8 cellular contexts compared by ENCODE assay signal in the genomic region with DNA sequence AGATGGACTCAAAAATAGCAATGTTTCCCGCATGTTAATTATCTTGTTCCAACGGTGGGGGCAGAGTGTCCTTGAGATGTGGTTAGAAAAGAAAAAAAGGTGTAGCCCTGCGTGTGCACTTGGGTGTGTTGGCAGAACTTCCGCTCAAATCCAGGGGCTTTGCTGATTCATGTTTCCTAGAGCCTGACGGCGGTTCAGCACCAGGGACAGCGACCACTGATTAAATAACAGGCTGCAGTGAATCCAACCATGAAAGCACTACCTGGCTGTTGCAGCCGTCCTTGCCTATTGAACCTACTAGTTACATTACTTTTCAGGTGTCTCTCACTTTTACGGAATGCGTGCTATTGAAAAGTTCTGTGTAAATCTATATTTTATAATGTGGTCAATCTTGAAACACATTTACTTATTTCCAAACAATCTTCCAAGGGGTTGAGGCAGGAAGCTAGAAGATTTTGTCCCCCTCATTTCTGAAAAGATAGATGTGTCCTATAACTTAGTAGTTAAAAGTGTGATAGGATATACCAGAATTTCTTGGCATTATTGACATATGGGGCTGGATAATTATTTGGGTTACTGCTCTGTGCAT.
A peak's percentile ranks its signal among the peaks of the same experiment; 100 is the strongest.
DNase-seq lines count a peak whose midpoint lies in the region; ATAC-seq lines count a peak whose summit lies in the region.

No MANE protein-coding gene starts in this region.

- peak; percentile 23 for DNase-seq in Ammon's horn (ENCODE audit: low spot score)
- DNase-seq in HT-29 (ENCODE audit: low spot score), result peak; percentile 72
- DNase-seq in activated CD4-positive, alpha-beta T cell treated with anti-CD3 and anti-CD28 coated beads, Interleukin-2, amount 50 U/mL, for 1 hour, result peak; percentile 7
- peak; percentile 78 for DNase-seq in left ventricle myocardium superior
- peak; percentile 1 for DNase-seq in stromal cell of bone marrow (ENCODE audit: low read depth)
- DNase-seq in D341Med (ENCODE audit: low spot score), result no peak
- no peak for DNase-seq in activated effector memory CD4-positive, alpha-beta T cell treated with anti-CD3 and anti-CD28 coated beads, Interleukin-2, amount 50 U/mL, for 16 hours

- ATAC-seq in left ventricle myocardium superior (peak; percentile 43), HG03565 (IDR thresholded peaks at IDR 0.05; ENCODE audit: unreplicated experiment) (no peak)

- intact Hi-C loops in left ventricle myocardium superior (cut with micrococcal nuclease), result no loop called here

Comparison
In these comparisons a context has a peak if more than half of its experiments do, and no peak if none do; other contexts are left out.
1. DNase-seq: peak in Ammon's horn (single experiment), HT-29 (single experiment), activated CD4-positive, alpha-beta T cell treated with anti-CD3 and anti-CD28 coated beads, Interleukin-2, amount 50 U/mL, for 1 hour (single experiment), left ventricle myocardium superior (single experiment) and stromal cell of bone marrow (single experiment); none in D341Med (single experiment) and activated effector memory CD4-positive, alpha-beta T cell treated with anti-CD3 and anti-CD28 coated beads, Interleukin-2, amount 50 U/mL, for 16 hours (single experiment).